In the genomic region with DNA sequence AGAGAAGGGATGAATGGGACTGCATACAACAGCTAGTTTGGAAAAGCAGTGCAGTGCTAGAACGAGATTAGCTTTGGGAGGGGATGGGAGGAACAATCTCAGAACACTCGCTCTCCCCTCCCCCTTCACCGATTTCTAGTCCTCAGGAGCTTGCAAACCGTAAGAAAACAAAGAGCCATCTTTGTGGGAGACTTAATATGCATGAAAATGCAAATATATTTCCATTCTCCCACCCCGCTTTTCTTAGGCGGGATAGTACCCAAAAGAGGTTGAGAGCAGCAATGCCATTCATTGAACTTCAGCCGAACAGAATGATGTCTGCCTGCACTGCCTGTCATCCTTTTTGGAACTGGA, we compare ENCODE assay signal across 1 cellular context.
TF ChIP-seq lines count a peak whose summit lies in the region.

No MANE protein-coding gene starts in this region.

TF ChIP-seq in HCT116, 20 proteins besides CTCF, POLR2A, EP300 and RAD21 (continued from another document):
- no peak for TF ChIP-seq SRF (IDR thresholded peaks at IDR 0.05; ENCODE audit: low read depth)
- no peak for TF ChIP-seq EGR1 (IDR thresholded peaks at IDR 0.05; ENCODE audit: low read depth)
- TF ChIP-seq, protein P1, sequence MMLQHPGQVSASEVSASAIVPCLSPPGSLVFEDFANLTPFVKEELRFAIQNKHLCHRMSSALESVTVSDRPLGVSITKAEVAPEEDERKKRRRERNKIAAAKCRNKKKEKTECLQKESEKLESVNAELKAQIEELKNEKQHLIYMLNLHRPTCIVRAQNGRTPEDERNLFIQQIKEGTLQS (IDR thresholded peaks at IDR 0.05): no peak
- TF ChIP-seq YY1 (IDR thresholded peaks at IDR 0.05; ENCODE audit: extremely low read depth, insufficient replicate concordance, low read depth, low read length): no peak
- TF ChIP-seq, protein P2, sequence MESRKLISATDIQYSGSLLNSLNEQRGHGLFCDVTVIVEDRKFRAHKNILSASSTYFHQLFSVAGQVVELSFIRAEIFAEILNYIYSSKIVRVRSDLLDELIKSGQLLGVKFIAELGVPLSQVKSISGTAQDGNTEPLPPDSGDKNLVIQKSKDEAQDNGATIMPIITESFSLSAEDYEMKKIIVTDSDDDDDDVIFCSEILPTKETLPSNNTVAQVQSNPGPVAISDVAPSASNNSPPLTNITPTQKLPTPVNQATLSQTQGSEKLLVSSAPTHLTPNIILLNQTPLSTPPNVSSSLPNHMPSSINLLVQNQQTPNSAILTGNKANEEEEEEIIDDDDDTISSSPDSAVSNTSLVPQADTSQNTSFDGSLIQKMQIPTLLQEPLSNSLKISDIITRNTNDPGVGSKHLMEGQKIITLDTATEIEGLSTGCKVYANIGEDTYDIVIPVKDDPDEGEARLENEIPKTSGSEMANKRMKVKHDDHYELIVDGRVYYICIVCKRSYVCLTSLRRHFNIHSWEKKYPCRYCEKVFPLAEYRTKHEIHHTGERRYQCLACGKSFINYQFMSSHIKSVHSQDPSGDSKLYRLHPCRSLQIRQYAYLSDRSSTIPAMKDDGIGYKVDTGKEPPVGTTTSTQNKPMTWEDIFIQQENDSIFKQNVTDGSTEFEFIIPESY (IDR thresholded peaks at IDR 0.05; ENCODE audit: extremely low read depth, insufficient replicate concordance, low read length): no peak
